16 cellular contexts compared by ENCODE assay signal in genomic region chr10:71776528-71776927, GRCh38. TPM values are rescaled to one million over a fixed set of nuclear protein-coding genes. Genes with fewer than 3 reads are reported as not detected.
DNase-seq lines count a peak whose midpoint lies in the region; ATAC-seq and TF ChIP-seq lines count a peak whose summit lies in the region.
"Had no signal": no experiment of that assay in that cellular context is flagged by ENCODE, and none has a peak within 500 bp of the region (broad histone marks: within the 10 kb centered on the region; RNA-seq: fewer than 3 reads in every experiment).

No MANE protein-coding gene starts in this region.

- peak overlapping the region; percentile 39 for H3K27ac Mint-ChIP-seq in stimulated activated naive CD8-positive, alpha-beta T cell treated with anti-CD3 and anti-CD28 coated beads, Interleukin-15, Interleukin-2, amounts not matched to agents 100 ng/mL and 50 ng/mL, for 24 hours
- H3K27ac Mint-ChIP-seq in chondrocyte (ENCODE audit: unreplicated experiment), result no peak overlapping the region
- H3K27ac Mint-ChIP-seq: activated CD4-positive, alpha-beta memory T cell treated with anti-CD3 and anti-CD28 coated beads for 36 hours had no signal

- no peaks in the 10 kb centered on the region for H3K27me3 Mint-ChIP-seq in stimulated activated naive CD8-positive, alpha-beta T cell treated with anti-CD3 and anti-CD28 coated beads, Interleukin-15, Interleukin-2, amounts not matched to agents 100 ng/mL and 50 ng/mL, for 24 hours
- peaks cover 13% of the 10 kb centered on the region for H3K27me3 Mint-ChIP-seq in chondrocyte (ENCODE audit: low read depth)
- H3K27me3 Mint-ChIP-seq: activated CD4-positive, alpha-beta memory T cell treated with anti-CD3 and anti-CD28 coated beads for 36 hours had no signal

- no peak for DNase-seq in stimulated activated naive CD8-positive, alpha-beta T cell treated with anti-CD3 and anti-CD28 coated beads, Interleukin-15, Interleukin-2, amounts not matched to agents 100 U/mL and 50 U/mL, for 24 hours
- peak; percentile 68 for DNase-seq in NOMO-1 treated with DMSO at 0.1 percent for 48 hours (lab: John Stamatoyannopoulos, UW; ENCODE audit: unreplicated experiment)
- peak; percentile 32 for DNase-seq in chondrocyte (ENCODE audit: low spot score)
- no peak for DNase-seq in SHP77 treated with DMSO at 0.1 percent for 48 hours (lab: John Stamatoyannopoulos, UW)
- DNase-seq in DMS79 (lab: John Stamatoyannopoulos, UW), result no peak
- DNase-seq: activated CD4-positive, alpha-beta memory T cell treated with anti-CD3 and anti-CD28 coated beads for 36 hours; effector memory CD4-positive, alpha-beta T cell; foreskin melanocyte; NCI-H1105 treated with DMSO at 0.1 percent for 48 hours; NCI-H446; thyroid gland had no signal

- no peaks in the 10 kb centered on the region for H3K9me3 Mint-ChIP-seq in stimulated activated naive CD8-positive, alpha-beta T cell treated with anti-CD3 and anti-CD28 coated beads, Interleukin-15, Interleukin-2, amounts not matched to agents 100 ng/mL and 50 ng/mL, for 24 hours
- H3K9me3 Mint-ChIP-seq in chondrocyte (ENCODE audit: low read depth), result peaks cover 2% of the 10 kb centered on the region
- H3K9me3 Mint-ChIP-seq: T-helper 2 cell treated with Interferon-gamma antibody and Interleukin-4, amounts not matched to agents 5 μg/mL and 100 μg/mL, for 36 hours had no signal

- ATAC-seq in stimulated activated naive CD8-positive, alpha-beta T cell treated with anti-CD3 and anti-CD28 coated beads, Interleukin-15, Interleukin-2, amounts not matched to agents 100 U/mL and 50 U/mL, for 24 hours, result no peak
- ATAC-seq in GM19324 (IDR thresholded peaks at IDR 0.05; ENCODE audit: low FRiP score, unreplicated experiment) (no peak), HG03025 (IDR thresholded peaks at IDR 0.05; ENCODE audit: low FRiP score, unreplicated experiment) (no peak)
- ATAC-seq: pancreas had no signal

- H3K4me1 Mint-ChIP-seq in stimulated activated naive CD8-positive, alpha-beta T cell treated with anti-CD3 and anti-CD28 coated beads, Interleukin-15, Interleukin-2, amounts not matched to agents 100 ng/mL and 50 ng/mL, for 24 hours (ENCODE audit: low read depth), result peaks cover 46% of the 10 kb centered on the region
- peaks cover 16% of the 10 kb centered on the region for H3K4me1 Mint-ChIP-seq in chondrocyte (ENCODE audit: low read depth)

- H3K4me3 Mint-ChIP-seq in stimulated activated naive CD8-positive, alpha-beta T cell treated with anti-CD3 and anti-CD28 coated beads, Interleukin-15, Interleukin-2, amounts not matched to agents 100 ng/mL and 50 ng/mL, for 24 hours, result no peak overlapping the region
- H3K4me3 Mint-ChIP-seq in chondrocyte (ENCODE audit: unreplicated experiment), result no peak overlapping the region
- H3K4me3 Mint-ChIP-seq: activated CD4-positive, alpha-beta memory T cell treated with anti-CD3 and anti-CD28 coated beads for 36 hours; T-helper 2 cell treated with Interferon-gamma antibody and Interleukin-4, amounts not matched to agents 5 μg/mL and 100 μg/mL, for 36 hours had no signal

- TF ChIP-seq CTCF in chondrocyte (IDR thresholded peaks at IDR 0.05), result no peak

- peaks cover 6% of the 10 kb centered on the region for H3K36me3 Mint-ChIP-seq in stimulated activated naive CD8-positive, alpha-beta T cell treated with anti-CD3 and anti-CD28 coated beads, Interleukin-15, Interleukin-2, amounts not matched to agents 100 ng/mL and 50 ng/mL, for 24 hours (ENCODE audit: low read depth)
- no peaks in the 10 kb centered on the region for H3K36me3 Mint-ChIP-seq in chondrocyte (ENCODE audit: low read depth)

RNA-seq across cellular contexts. Expression of gene VSIR, which starts 3.2 kb away (rescaled TPM):
- 0.49 to 1.3 TPM in 2 of 3 replicates, not detected in the other for total RNA-seq in chondrocyte

RNA-seq across cellular contexts. Expression of gene C10orf105, which starts 57.0 kb away (rescaled TPM):
- total RNA-seq in chondrocyte, result not detected in 3 replicates
- total RNA-seq: thyroid gland had no signal

Comparison
In these comparisons a context has a peak if more than half of its experiments do, and no peak if none do; other contexts are left out.
1. DNase-seq: peak in NOMO-1 treated with DMSO at 0.1 percent for 48 hours (single experiment) and chondrocyte (single experiment); none in stimulated activated naive CD8-positive, alpha-beta T cell treated with anti-CD3 and anti-CD28 coated beads, Interleukin-15, Interleukin-2, amounts not matched to agents 100 U/mL and 50 U/mL, for 24 hours (single experiment), SHP77 treated with DMSO at 0.1 percent for 48 hours (single experiment) and DMS79 (single experiment).